22 cellular contexts compared by ENCODE assay signal in the genomic region with DNA sequence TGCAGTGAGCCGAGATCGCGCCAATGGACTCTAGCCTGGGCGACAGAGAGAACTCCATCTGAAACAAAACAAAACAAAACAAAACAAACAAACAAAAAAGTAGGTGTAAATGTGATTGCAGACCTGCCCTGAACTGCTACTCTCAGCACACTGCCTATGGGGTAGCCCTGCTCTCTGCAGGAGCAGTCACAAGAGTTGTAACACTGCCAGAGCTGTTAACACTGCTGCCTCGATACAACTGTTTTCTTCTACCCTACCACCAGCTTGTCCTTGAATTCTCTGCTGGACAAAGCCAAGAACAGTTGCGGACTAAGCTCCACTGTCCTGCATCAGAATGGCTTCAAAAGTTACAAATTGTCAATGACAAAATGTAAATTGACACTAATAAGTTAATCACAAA.
"Had no signal": no experiment of that assay in that cellular context is flagged by ENCODE, and none has a peak within 500 bp of the region (broad histone marks: within the 10 kb centered on the region; RNA-seq: fewer than 3 reads in every experiment).

No MANE protein-coding gene starts in this region.

- H3K9me3 Mint-ChIP-seq: activated CD4-positive, alpha-beta T cell treated with anti-CD3 and anti-CD28 coated beads, Interleukin-2, amount 10 ng/mL, durations not matched to agents 7 days and 5 days; activated CD8-positive, alpha-beta T cell treated with anti-CD3 and anti-CD28 coated beads for 36 hours; activated naive CD4-positive, alpha-beta T cell treated with anti-CD3 and anti-CD28 coated beads, Interleukin-2, amount 10 ng/mL, durations not matched to agents 7 days and 5 days had no signal

- H3K27ac Mint-ChIP-seq: activated CD4-positive, alpha-beta T cell treated with anti-CD3 and anti-CD28 coated beads, Interleukin-2, amount 10 ng/mL, durations not matched to agents 7 days and 5 days; activated CD8-positive, alpha-beta memory T cell treated with anti-CD3 and anti-CD28 coated beads, Interleukin-2, amount 10 ng/mL, durations not matched to agents 7 days and 5 days; activated CD8-positive, alpha-beta T cell treated with anti-CD3 and anti-CD28 coated beads for 36 hours; activated naive CD4-positive, alpha-beta T cell treated with anti-CD3 and anti-CD28 coated beads, Interleukin-2, amount 10 ng/mL, durations not matched to agents 7 days and 5 days; nephron; stimulated activated naive B cell treated with anti-CD40 and anti-IgM and Interleukin-4, amounts not matched to agents 10 μg/mL and 1 μg/mL and 100 μg/mL, for 72 hours had no signal

- H3K27ac ChIP-seq: left ventricle myocardium inferior, parathyroid adenoma, transverse colon, VCaP had no signal

- H3K9me3 ChIP-seq: transverse colon had no signal

- H3K27me3 ChIP-seq: transverse colon had no signal

- DNase-seq: activated CD4-positive, alpha-beta T cell treated with anti-CD3 and anti-CD28 coated beads, Interleukin-2, amount 10 ng/mL, durations not matched to agents 7 days and 5 days; activated CD4-positive, CD25-positive, alpha-beta regulatory T cell treated with anti-CD3 and anti-CD28 coated beads, Interleukin-2, amount 50 U/mL, for 72 hours; activated CD8-positive, alpha-beta memory T cell treated with anti-CD3 and anti-CD28 coated beads, Interleukin-2, amount 10 ng/mL, durations not matched to agents 7 days and 5 days; activated CD8-positive, alpha-beta T cell treated with anti-CD3 and anti-CD28 coated beads for 36 hours; activated effector memory CD4-positive, alpha-beta T cell treated with anti-CD3 and anti-CD28 coated beads, Interleukin-2, amount 50 U/mL, for 16 hours; activated naive CD4-positive, alpha-beta T cell treated with anti-CD3 and anti-CD28 coated beads, Interleukin-2, amount 10 ng/mL, durations not matched to agents 7 days and 5 days; activated T-cell treated with anti-CD3 and anti-CD28 coated beads for 4 hours; dermis blood vessel endothelial cell; effector memory CD4-positive, alpha-beta T cell; foreskin melanocyte; kidney glomerular epithelial cell; left ventricle myocardium inferior; stimulated activated CD4-positive, alpha-beta T cell treated with anti-CD3 and anti-CD28 coated beads, Interleukin-15, amount 100 ng/mL, for 24 hours; stimulated activated CD4-positive, alpha-beta T cell treated with anti-CD3 and anti-CD28 coated beads, Interleukin-2, amount 100 ng/mL, for 48 hours; stimulated activated CD8-positive, alpha-beta memory T cell treated with anti-CD3 and anti-CD28 coated beads, Interleukin-4, amount 100 ng/mL, for 48 hours; stimulated activated naive B cell treated with anti-CD40 and anti-IgM and Interleukin-4, amounts not matched to agents 10 μg/mL and 1 μg/mL and 100 μg/mL, for 72 hours; transverse colon had no signal

- H3K36me3 Mint-ChIP-seq: activated CD8-positive, alpha-beta memory T cell treated with anti-CD3 and anti-CD28 coated beads, Interleukin-2, amount 10 ng/mL, durations not matched to agents 7 days and 5 days; activated naive CD4-positive, alpha-beta T cell treated with anti-CD3 and anti-CD28 coated beads, Interleukin-2, amount 10 ng/mL, durations not matched to agents 7 days and 5 days had no signal

- H3K36me3 ChIP-seq: left ventricle myocardium inferior, transverse colon had no signal

- ATAC-seq: activated CD8-positive, alpha-beta memory T cell treated with anti-CD3 and anti-CD28 coated beads, Interleukin-2, amount 10 ng/mL, durations not matched to agents 7 days and 5 days; activated CD8-positive, alpha-beta T cell treated with anti-CD3 and anti-CD28 coated beads for 36 hours; sciatic nerve; stimulated activated naive B cell treated with anti-CD40 and anti-IgM and Interleukin-4, amounts not matched to agents 10 μg/mL and 1 μg/mL and 100 μg/mL, for 72 hours had no signal

- H3K4me1 ChIP-seq: left ventricle myocardium inferior, transverse colon had no signal

- H3K4me3 Mint-ChIP-seq: activated CD4-positive, alpha-beta T cell treated with anti-CD3 and anti-CD28 coated beads, Interleukin-2, amount 10 ng/mL, durations not matched to agents 7 days and 5 days; activated CD8-positive, alpha-beta memory T cell treated with anti-CD3 and anti-CD28 coated beads, Interleukin-2, amount 10 ng/mL, durations not matched to agents 7 days and 5 days; activated CD8-positive, alpha-beta T cell treated with anti-CD3 and anti-CD28 coated beads for 36 hours; activated naive CD4-positive, alpha-beta T cell treated with anti-CD3 and anti-CD28 coated beads, Interleukin-2, amount 10 ng/mL, durations not matched to agents 7 days and 5 days; nephron; stimulated activated naive B cell treated with anti-CD40 and anti-IgM and Interleukin-4, amounts not matched to agents 10 μg/mL and 1 μg/mL and 100 μg/mL, for 72 hours had no signal

- H3K4me1 Mint-ChIP-seq: activated CD4-positive, alpha-beta T cell treated with anti-CD3 and anti-CD28 coated beads, Interleukin-2, amount 10 ng/mL, durations not matched to agents 7 days and 5 days; activated CD8-positive, alpha-beta memory T cell treated with anti-CD3 and anti-CD28 coated beads, Interleukin-2, amount 10 ng/mL, durations not matched to agents 7 days and 5 days; activated naive CD4-positive, alpha-beta T cell treated with anti-CD3 and anti-CD28 coated beads, Interleukin-2, amount 10 ng/mL, durations not matched to agents 7 days and 5 days; nephron had no signal

- H3K4me3 ChIP-seq: left ventricle myocardium inferior, smooth muscle cell, transverse colon had no signal

- H3K27me3 Mint-ChIP-seq: activated CD8-positive, alpha-beta memory T cell treated with anti-CD3 and anti-CD28 coated beads, Interleukin-2, amount 10 ng/mL, durations not matched to agents 7 days and 5 days; activated naive CD4-positive, alpha-beta T cell treated with anti-CD3 and anti-CD28 coated beads, Interleukin-2, amount 10 ng/mL, durations not matched to agents 7 days and 5 days; stimulated activated naive B cell treated with anti-CD40 and anti-IgM and Interleukin-4, amounts not matched to agents 10 μg/mL and 1 μg/mL and 100 μg/mL, for 72 hours had no signal
